12 cellular contexts compared by ENCODE assay signal in genomic region chr16:17343729-17344128, GRCh38.
DNase-seq lines count a peak whose midpoint lies in the region; ATAC-seq and TF ChIP-seq lines count a peak whose summit lies in the region.
"Had no signal": no experiment of that assay in that cellular context is flagged by ENCODE, and none has a peak within 500 bp of the region (broad histone marks: within the 10 kb centered on the region; RNA-seq: fewer than 3 reads in every experiment).

No MANE protein-coding gene starts in this region.

- H3K27ac ChIP-seq in right cardiac atrium (ENCODE audit: low read length) (peak overlapping the region; percentile 84), vagina (peak overlapping the region; percentile 8)
- H3K27ac ChIP-seq: foreskin keratinocyte had no signal

- H3K27me3 Mint-ChIP-seq in activated B cell treated with CpG ODN at 0.5 μM for 24 hours = no peaks in the 10 kb centered on the region

- intact Hi-C loops in activated B cell treated with CpG ODN at 0.5 μM for 24 hours (cut with micrococcal nuclease) (loop anchor here (1.0 kb wide), 2 partner anchors 35 to 42 kb away; no protein-coding TSS in a partner anchor), right cardiac atrium (cut with DNase I) (loop anchor here in 1 of 4 donors (10.0 kb wide), 1 partner anchor 69 kb away; no protein-coding TSS in a partner anchor), vagina (cut with DNase I) (no loop called here)

- TF ChIP-seq POLR2A in vagina (IDR thresholded peaks at IDR 0.05) = no peak

- DNase-seq in activated naive CD4-positive, alpha-beta T cell treated with anti-CD3 and anti-CD28 coated beads, Interleukin-2, amount 50 U/mL, for 72 hours (ENCODE audit: low spot score in 2 of 2) = no peak
- no peak for DNase-seq in activated naive CD4-positive, alpha-beta T cell treated with Interleukin-2 at 50 U/mL for 16 hours
- DNase-seq in activated B cell treated with CpG ODN at 0.5 μM for 24 hours (no peak), right cardiac atrium (no peak), vagina (ENCODE audit: extremely low spot score in 2 of 2) (no peak), DMS 273 (lab: John Stamatoyannopoulos, UW; ENCODE audit: unreplicated experiment) (no peak), SHP77 (lab: John Stamatoyannopoulos, UW) (no peak)
- DNase-seq: foreskin keratinocyte, kidney glomerular epithelial cell, NCI-H345, nephron progenitor cell had no signal

- WGBS in right cardiac atrium = 38% methylated on average over 8 of the region's 8 CpGs

- POLR2A ChIA-PET in activated B cell treated with CpG ODN at 0.5 μM for 24 hours (lab: Charles Lee) = interaction anchor here (1.4 to 2.7 kb wide), 3 partner anchors 23 to 73 kb away, joined by 4 to 19 read pairs (median 4); no protein-coding TSS in a partner anchor

- H3K4me3 ChIP-seq in right cardiac atrium (ENCODE audit: low read length) (no peak overlapping the region), vagina (no peak overlapping the region)

- H3K4me1 Mint-ChIP-seq in activated B cell treated with CpG ODN at 0.5 μM for 24 hours = peaks cover 79% of the 10 kb centered on the region

- peaks cover 22% of the 10 kb centered on the region for H3K4me1 ChIP-seq in right cardiac atrium (ENCODE audit: control insufficient read depth, insufficient read depth, low read length)
- peaks cover 71% of the 10 kb centered on the region for H3K4me1 ChIP-seq in vagina

- no peaks in the 10 kb centered on the region for H3K36me3 ChIP-seq in vagina

- no peaks in the 10 kb centered on the region for H3K27me3 ChIP-seq in right cardiac atrium (ENCODE audit: control insufficient read depth, insufficient read depth)
- H3K27me3 ChIP-seq in vagina = no peaks in the 10 kb centered on the region
- H3K27me3 ChIP-seq: foreskin keratinocyte had no signal

- H3K4me3 Mint-ChIP-seq in activated B cell treated with CpG ODN at 0.5 μM for 24 hours = peak overlapping the region; percentile 58
- H3K4me3 Mint-ChIP-seq: nephron progenitor cell had no signal

- ATAC-seq in activated naive CD4-positive, alpha-beta T cell treated with anti-CD3 and anti-CD28 coated beads, Interleukin-2, amount 50 U/mL, for 72 hours = no peak
- ATAC-seq in activated B cell treated with CpG ODN at 0.5 μM for 24 hours (ENCODE audit: low read depth) (peak; percentile 43), right cardiac atrium (peak; percentile 39), HG03439 (IDR thresholded peaks at IDR 0.05; ENCODE audit: unreplicated experiment) (no peak)
- ATAC-seq: foreskin keratinocyte had no signal

- H3K9me3 ChIP-seq in right cardiac atrium (ENCODE audit: control insufficient read depth, low read length) (no peaks in the 10 kb centered on the region), vagina (no peaks in the 10 kb centered on the region)

- CTCF ChIA-PET in activated B cell treated with CpG ODN at 0.5 μM for 24 hours (lab: Charles Lee) = interaction anchor here (1.1 to 2.6 kb wide), 2 partner anchors 21 to 42 kb away, joined by 3 to 9 read pairs; no protein-coding TSS in a partner anchor

- peaks cover 0 to 4% of the 10 kb centered on the region in 2 donors for H3K36me3 Mint-ChIP-seq in activated naive CD4-positive, alpha-beta T cell treated with anti-CD3 and anti-CD28 coated beads, Interleukin-2, amount 50 U/mL, for 72 hours
- H3K36me3 Mint-ChIP-seq in activated B cell treated with CpG ODN at 0.5 μM for 24 hours (ENCODE audit: low read depth) = no peaks in the 10 kb centered on the region

- peak overlapping the region; percentile 28 to 81 for H3K27ac Mint-ChIP-seq in activated naive CD4-positive, alpha-beta T cell treated with anti-CD3 and anti-CD28 coated beads, Interleukin-2, amount 50 U/mL, for 72 hours
- H3K27ac Mint-ChIP-seq in activated B cell treated with CpG ODN at 0.5 μM for 24 hours = peak overlapping the region; percentile 62
- H3K27ac Mint-ChIP-seq: nephron progenitor cell had no signal

- no peaks in the 10 kb centered on the region for H3K9me3 Mint-ChIP-seq in activated naive CD4-positive, alpha-beta T cell treated with anti-CD3 and anti-CD28 coated beads, Interleukin-2, amount 50 U/mL, for 72 hours
- no peaks in the 10 kb centered on the region for H3K9me3 Mint-ChIP-seq in activated B cell treated with CpG ODN at 0.5 μM for 24 hours
- H3K9me3 Mint-ChIP-seq: nephron progenitor cell had no signal

- no peak for TF ChIP-seq CTCF in activated B cell treated with CpG ODN at 0.5 μM for 24 hours (IDR thresholded peaks at IDR 0.05)
- TF ChIP-seq CTCF in vagina (IDR thresholded peaks at IDR 0.05) = no peak

Comparison
In these comparisons a context has a peak if more than half of its experiments do, and no peak if none do; other contexts are left out.
1. ATAC-seq: peak in activated B cell treated with CpG ODN at 0.5 μM for 24 hours (single experiment) and right cardiac atrium (2 of 2); none in activated naive CD4-positive, alpha-beta T cell treated with anti-CD3 and anti-CD28 coated beads, Interleukin-2, amount 50 U/mL, for 72 hours (0 of 2) and HG03439 (single experiment).